ENCODE assay signal across 29 cellular contexts in the genomic region with DNA sequence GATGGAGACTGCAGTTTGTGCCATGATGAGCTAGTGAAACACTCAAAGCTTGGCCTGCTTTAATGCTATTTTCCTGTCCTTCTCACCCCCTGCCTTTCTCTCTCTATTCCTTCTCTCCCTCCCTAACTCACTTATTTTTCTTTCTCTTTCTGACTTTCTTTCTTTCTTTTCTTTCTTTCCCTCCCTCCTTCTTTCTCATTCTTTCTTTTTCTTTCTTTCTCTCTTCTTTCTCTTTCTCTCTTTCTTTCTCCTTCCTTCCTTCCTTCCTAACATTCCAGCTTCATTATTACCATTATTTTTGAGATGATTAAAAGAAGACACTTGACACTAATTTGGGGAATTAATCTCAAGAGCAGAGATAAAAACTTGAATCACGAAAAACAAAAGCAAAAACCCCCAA.
"Had no signal": no experiment of that assay in that cellular context is flagged by ENCODE, and none has a peak within 500 bp of the region (broad histone marks: within the 10 kb centered on the region; RNA-seq: fewer than 3 reads in every experiment).

No MANE protein-coding gene starts in this region.

- H3K9me3 Mint-ChIP-seq: dendritic cell treated with granulocyte-macrophage colony-stimulating factor and Interleukin-4, amounts not matched to agents 40 ng/mL and 50 ng/mL, for 4 days; effector memory CD8-positive, alpha-beta T cell had no signal

- H3K9me3 ChIP-seq: colonic mucosa, esophagus muscularis mucosa, esophagus squamous epithelium, gastrocnemius medialis, gastroesophageal sphincter, heart left ventricle had no signal

- FAIRE-seq: colon, endometrium, endothelial cell of umbilical vein, frontal cortex had no signal

- H3K27ac ChIP-seq: colonic mucosa, coronary artery, dorsolateral prefrontal cortex, epithelial cell of prostate, esophagus muscularis mucosa, esophagus squamous epithelium, foreskin keratinocyte, gastrocnemius medialis, gastroesophageal sphincter, heart left ventricle, heart right ventricle had no signal

- H3K4me3 Mint-ChIP-seq: dendritic cell treated with granulocyte-macrophage colony-stimulating factor and Interleukin-4, amounts not matched to agents 40 ng/mL and 50 ng/mL, for 4 days; effector memory CD8-positive, alpha-beta T cell; endodermal cell had no signal

- H3K4me1 ChIP-seq: colonic mucosa, esophagus muscularis mucosa, gastrocnemius medialis, gastroesophageal sphincter, heart left ventricle, heart right ventricle had no signal

- H3K4me3 ChIP-seq: colonic mucosa, coronary artery, dorsolateral prefrontal cortex, esophagus muscularis mucosa, esophagus squamous epithelium, gastrocnemius medialis, gastroesophageal sphincter, heart left ventricle, heart right ventricle had no signal

- ATAC-seq: effector memory CD8-positive, alpha-beta T cell; esophagus mucosa; foreskin keratinocyte; gastrocnemius medialis; gastroesophageal sphincter; heart left ventricle; heart right ventricle had no signal

- DNase-seq: colonic mucosa; cortex of kidney; dermis blood vessel endothelial cell; dorsolateral prefrontal cortex; effector CD4-positive, alpha-beta T cell; effector CD8-positive, alpha-beta T cell; effector memory CD4-positive, alpha-beta T cell; effector memory CD8-positive, alpha-beta T cell; endodermal cell; erythroblast; esophagus squamous epithelium; foreskin fibroblast; foreskin keratinocyte; foreskin melanocyte; gastrocnemius medialis; glutamatergic neuron; head of caudate nucleus; heart left ventricle; heart right ventricle had no signal

- H3K27me3 ChIP-seq: colonic mucosa, dorsolateral prefrontal cortex, esophagus muscularis mucosa, gastrocnemius medialis had no signal

- H3K36me3 ChIP-seq: colonic mucosa, esophagus muscularis mucosa, esophagus squamous epithelium, gastrocnemius medialis, gastroesophageal sphincter, heart left ventricle, heart right ventricle had no signal

- H3K27ac Mint-ChIP-seq: dendritic cell treated with granulocyte-macrophage colony-stimulating factor and Interleukin-4, amounts not matched to agents 40 ng/mL and 50 ng/mL, for 4 days; effector memory CD8-positive, alpha-beta T cell; endodermal cell had no signal
